18 cellular contexts compared by ENCODE assay signal in genomic region chr16:57106767-57107166, GRCh38. TPM values are rescaled to one million over a fixed set of nuclear protein-coding genes. Genes with fewer than 3 reads are reported as not detected.
DNase-seq lines count a peak whose midpoint lies in the region; ATAC-seq, FAIRE-seq and TF ChIP-seq lines count a peak whose summit lies in the region.
"Had no signal": no experiment of that assay in that cellular context is flagged by ENCODE, and none has a peak within 500 bp of the region (broad histone marks: within the 10 kb centered on the region; RNA-seq: fewer than 3 reads in every experiment).

No MANE protein-coding gene starts in this region.

- H3K79me2 ChIP-seq in SK-N-SH (ENCODE audit: insufficient read depth), result peaks cover 28% of the 10 kb centered on the region; the same call in 1 of the 2 replicates
- no peaks in the 10 kb centered on the region for H3K79me2 ChIP-seq in H1 (ENCODE audit: control insufficient read depth in 1 of 2, insufficient read depth in 2 of 2, low read length in 2 of 2)
- H3K79me2 ChIP-seq in osteoblast (ENCODE audit: insufficient read depth, low read length), result no peaks in the 10 kb centered on the region

- 89% methylated on average over 1 of the region's 2 CpGs for WGBS in SK-N-SH (ENCODE audit: low lambda C conversion rate)
- 100% methylated on average over 2 of the region's 2 CpGs; no CpG with 5 or more reads in 1 of the 2 experiments for WGBS in H1 (ENCODE audit: extremely low coverage in 1 of 2, insufficient coverage in 1 of 2, insufficient read length in 1 of 2, insufficient replicate concordance in 2 of 2, low coverage in 1 of 2, low lambda C conversion rate in 2 of 2, missing lambda C conversion rate in 1 of 2), 2 experiments

- TF ChIP-seq POLR2A in H1 (IDR thresholded peaks at IDR 0.05; ENCODE audit: control extremely low read depth in 1 of 2, low read depth in 2 of 2, low read length in 2 of 2), result no peak

- no peaks in the 10 kb centered on the region for H3K9me2 ChIP-seq in SK-N-SH

- peak overlapping the region; percentile 2 for H3K4ac ChIP-seq in H1 (replicated peaks; ENCODE audit: insufficient read length, low read depth, low read length)

- no peak overlapping the region for H2BK15ac ChIP-seq in H1 (ENCODE audit: low read length)

- H3K4me3 ChIP-seq in SK-N-SH (ENCODE audit: low read depth in 2 of 2, low read length in 1 of 2) (no peak overlapping the region), H1 (ENCODE audit: extremely low read depth in 1 of 4, insufficient read depth in 2 of 4, low read depth in 3 of 4, low read length in 4 of 4) (no peak overlapping the region), osteoblast (ENCODE audit: insufficient read depth, low read length) (no peak overlapping the region)
- H3K4me3 ChIP-seq: tibial nerve had no signal

- H3K27me3 ChIP-seq in SK-N-SH (ENCODE audit: insufficient read depth), result no peaks in the 10 kb centered on the region
- no peaks in the 10 kb centered on the region for H3K27me3 ChIP-seq in H1 (replicated peaks in 1 of 4; ENCODE audit: control insufficient read depth in 3 of 4, extremely low read depth in 1 of 4, insufficient read depth in 3 of 4, low read length in 3 of 4)
- H3K27me3 ChIP-seq in osteoblast (ENCODE audit: insufficient read depth, low read length), result no peaks in the 10 kb centered on the region
- H3K27me3 ChIP-seq: brain microvascular endothelial cell, tibial nerve had no signal

- TF ChIP-seq CTCF in SK-N-SH (IDR thresholded peaks at IDR 0.05) (no peak), H1 (IDR thresholded peaks at IDR 0.05; ENCODE audit: control extremely low read depth in 1 of 3, insufficient read depth in 1 of 3, low read depth in 1 of 3, low read length in 3 of 3) (no peak), osteoblast (IDR thresholded peaks at IDR 0.05; ENCODE audit: extremely low read depth, low read depth, low read length) (no peak)

- FAIRE-seq in RCC 7860 (lab: Jason Lieb, UNC), result no peak
- no peak for FAIRE-seq in H1 (lab: Jason Lieb, UNC)
- FAIRE-seq: A204.1, islet of Langerhans, TTC549 had no signal

- DNase-seq in SK-N-SH, result peak; percentile 65
- peak; percentile 50 for DNase-seq in RCC 7860 (ENCODE audit: low spot score)
- DNase-seq in H1 (ENCODE audit: low read depth in 1 of 2, low spot score in 2 of 2), result no peak
- peak; percentile 25 for DNase-seq in osteoblast (ENCODE audit: insufficient read length, low spot score, missing footprints)
- no peak for DNase-seq in cerebellum (ENCODE audit: low spot score)
- DNase-seq in AG20443 (ENCODE audit: low spot score), result no peak
- DNase-seq: brain microvascular endothelial cell; DND-41; effector CD4-positive, alpha-beta T cell; NCI-H187 treated with DMSO at 0.1 percent for 48 hours; NCI-H446 had no signal

- H4K20me1 ChIP-seq in SK-N-SH (ENCODE audit: insufficient read depth) (0 out of 2 replicates have a peak, but pooled peaks cover 2% of the 10 kb centered on the region), H1 (replicated peaks in 1 of 2; ENCODE audit: control insufficient read depth in 1 of 2, insufficient read depth in 2 of 2, low read length in 2 of 2) (no peaks in the 10 kb centered on the region), osteoblast (ENCODE audit: insufficient read depth, low read length) (peaks cover 5% of the 10 kb centered on the region)

- no peak overlapping the region for H3K23ac ChIP-seq in H1 (ENCODE audit: insufficient read length)

- H3K4me1 ChIP-seq in SK-N-SH (ENCODE audit: control insufficient read depth in 1 of 2, insufficient read depth in 2 of 2, low read depth in 1 of 2, low read length in 1 of 2), result peaks cover 0 to 16% of the 10 kb centered on the region in 2 experiments; a peak in 1 of 4 replicates
- peaks cover 3 to 13% (median 9%) of the 10 kb centered on the region in 4 experiments for H3K4me1 ChIP-seq in H1 (replicated peaks in 1 of 4; ENCODE audit: control insufficient read depth in 3 of 4, insufficient read depth in 4 of 4, low read length in 3 of 4)
- H3K4me1 ChIP-seq in osteoblast (ENCODE audit: insufficient read depth, low read length), result no peaks in the 10 kb centered on the region

- CTCF ChIA-PET in SK-N-SH (lab: Yijun Ruan, JAX) (interaction anchor here (1.0 to 8.6 kb wide), 3 partner anchors 10 to 193 kb away, joined by 3 to 67 read pairs (median 3); partner anchors contain the start of gene CPNE2), H1 (lab: Charles Lee; ENCODE audit: partially characterized antibody) (interaction anchor here (1.3 to 13.6 kb wide), 5 partner anchors 13 to 44 kb away, joined by 3 to 100 read pairs (median 5); partner anchors contain the start of gene CPNE2)

- H3K27ac ChIP-seq in SK-N-SH (ENCODE audit: low read depth in 2 of 2, low read length in 1 of 2), result no peak overlapping the region; a peak in 1 of 4 replicates
- H3K27ac ChIP-seq in H1 (ENCODE audit: low read depth, low read length), result no peak overlapping the region
- H3K27ac ChIP-seq in osteoblast (ENCODE audit: low read depth, low read length), result no peak overlapping the region
- H3K27ac ChIP-seq: brain microvascular endothelial cell had no signal

- no peak overlapping the region for H4K8ac ChIP-seq in H1 (ENCODE audit: extremely low read depth, insufficient read depth, low read length)

- POLR2A ChIA-PET in SK-N-SH (lab: Yijun Ruan, JAX), result no interaction called here
- POLR2A ChIA-PET in H1 (lab: Charles Lee; ENCODE audit: partially characterized antibody), result interaction anchor here (1.7 to 2.0 kb wide), 2 partner anchors 12 to 44 kb away, joined by 4 to 6 read pairs; no protein-coding TSS in a partner anchor

- H3K23me2 ChIP-seq in H1 (ENCODE audit: low read depth, low read length), result no peaks in the 10 kb centered on the region

- no peak overlapping the region; the same call in 1 of the 2 replicates for H3K18ac ChIP-seq in H1 (ENCODE audit: extremely low read depth, low read length)

- peaks cover 4% of the 10 kb centered on the region for H3F3A ChIP-seq in SK-N-SH (replicated peaks; ENCODE audit: insufficient read depth)

- no peak overlapping the region for H4K5ac ChIP-seq in H1 (ENCODE audit: insufficient read length, low read depth, low read length)

- ATAC-seq in SK-N-SH treated with all-trans-retinoic acid at 6 μM for 48 hours (no peak), GM19328 (IDR thresholded peaks at IDR 0.05; ENCODE audit: unreplicated experiment) (no peak)
- ATAC-seq: stimulated activated memory B cell treated with anti-CD40 and anti-IgM and Interleukin-4, amounts not matched to agents 10 μg/mL and 1 μg/mL and 100 μg/mL, for 72 hours had no signal

- TF ChIP-seq RAD21 in SK-N-SH (IDR thresholded peaks at IDR 0.05; ENCODE audit: low read length), result no peak
- no peak for TF ChIP-seq RAD21 in H1 (IDR thresholded peaks at IDR 0.05 in 1 of 2, conservative IDR thresholded peaks at IDR 0.05 in 1 of 2; ENCODE audit: low read depth in 2 of 2, low read length in 2 of 2)

- no peak overlapping the region for H2AK5ac ChIP-seq in H1 (ENCODE audit: low read depth, low read length)

- H3K4me2 ChIP-seq in SK-N-SH (no peak overlapping the region), H1 (ENCODE audit: insufficient read depth in 1 of 2, low read depth in 2 of 2, low read length in 2 of 2) (no peak overlapping the region), osteoblast (ENCODE audit: insufficient read depth, low read length) (no peak overlapping the region)

- H2BK20ac ChIP-seq in H1 (ENCODE audit: low read length), result no peak overlapping the region

- H3K36me3 ChIP-seq in SK-N-SH (replicated peaks in 1 of 2; ENCODE audit: control insufficient read depth in 1 of 2, insufficient read depth in 2 of 2, low read length in 1 of 2), result no peaks in the 10 kb centered on the region
- no peaks in the 10 kb centered on the region for H3K36me3 ChIP-seq in H1 (ENCODE audit: control insufficient read depth in 2 of 4, insufficient read depth in 4 of 4, low read length in 3 of 4)
- H3K36me3 ChIP-seq in osteoblast (ENCODE audit: insufficient read depth, low read length), result no peaks in the 10 kb centered on the region
- H3K36me3 ChIP-seq: brain microvascular endothelial cell had no signal

- no peak overlapping the region for H3K14ac ChIP-seq in H1 (ENCODE audit: insufficient read length)

- H2AFZ ChIP-seq in SK-N-SH (ENCODE audit: low read depth), result no peak overlapping the region
- no peak overlapping the region for H2AFZ ChIP-seq in H1 (ENCODE audit: low read length)
- H2AFZ ChIP-seq in osteoblast (ENCODE audit: low read length), result no peak overlapping the region

- no peak overlapping the region for H2BK120ac ChIP-seq in H1 (replicated peaks; ENCODE audit: low read depth, low read length)

- H3K79me1 ChIP-seq in H1 (ENCODE audit: low read depth, low read length), result peaks cover 5% of the 10 kb centered on the region; the same call in 1 of the 2 replicates

- H3K9me3 ChIP-seq in SK-N-SH (no peaks in the 10 kb centered on the region), H1 (ENCODE audit: insufficient read depth in 2 of 2, low read depth in 1 of 2, low read length in 1 of 2) (no peaks in the 10 kb centered on the region), osteoblast (ENCODE audit: low read depth, low read length) (no peaks in the 10 kb centered on the region)
- H3K9me3 ChIP-seq: tibial nerve had no signal

- no peak overlapping the region for H3K56ac ChIP-seq in H1 (replicated peaks; ENCODE audit: insufficient read length, low read depth, low read length)

- TF ChIP-seq EP300 in SK-N-SH (IDR thresholded peaks at IDR 0.05; ENCODE audit: borderline replicate concordance in 1 of 2, low read depth in 1 of 2, low read length in 1 of 2) (no peak), H1 (IDR thresholded peaks at IDR 0.05; ENCODE audit: borderline replicate concordance in 1 of 2, low read depth in 2 of 2, low read length in 2 of 2) (no peak)

- H2BK5ac ChIP-seq in H1 (ENCODE audit: low read depth, low read length), result peak overlapping the region; percentile 52; the same call in 1 of the 2 replicates

- H3K9ac ChIP-seq in SK-N-SH, result no peak overlapping the region
- H3K9ac ChIP-seq in H1 (replicated peaks in 1 of 4; ENCODE audit: extremely low read depth in 1 of 4, low read depth in 3 of 4, low read length in 3 of 4), result no peak overlapping the region

- 0 out of 2 replicates have a peak overlapping the region, but pooled peaks have one; percentile 27 for H2BK12ac ChIP-seq in H1 (ENCODE audit: low read depth, low read length)

- H4K91ac ChIP-seq in H1 (replicated peaks; ENCODE audit: insufficient read length, low read length), result no peak overlapping the region

RNA-seq across cellular contexts. Expression of gene CPNE2, which starts 14.4 kb away (rescaled TPM):
- polyA plus RNA-seq in SK-N-SH (2012; rRNA removed) (63.8 and 73.0 TPM in 2 replicates), H1 (2011; rRNA removed) (38.0 and 39.5 TPM in 2 replicates)
- 34.3 and 56.3 TPM in 2 replicates for polyA plus RNA-seq in SK-N-SH (2012; cell fraction: cytosol; rRNA removed)
- polyA plus RNA-seq in SK-N-SH (2012; cell fraction: nucleus; rRNA removed), result 34.7 and 38.7 TPM in 2 replicates
- 10.6 and 11.6 TPM in 2 replicates for total RNA-seq in H1 (2021; fragmentation: NEBNext Ultra II Directional; extraction: Animal tissue kit (Norgen Biotek cat#: 25700))
- 23.2 TPM for polyA plus RNA-seq in H1 (2011; cell fraction: cytosol; rRNA removed)
- polyA plus RNA-seq in H1 (2011; cell fraction: nucleus; rRNA removed), result 22.3 TPM
- 11.1 to 18.8 TPM (median 16.3 TPM) in 4 replicates for polyA plus RNA-seq in H1 (2012, experiment 1 of 2)
- 20.5 TPM for polyA plus RNA-seq in H1 (2012, experiment 2 of 2)
- polyA plus RNA-seq in H1 (2013, experiment 1 of 2), result 26.2 TPM
- 24.6 TPM for polyA plus RNA-seq in H1 (2013, experiment 2 of 2)
- 16.1 and 18.7 TPM in 2 replicates for polyA minus RNA-seq in H1 (2011; rRNA and poly(A)+ RNA removed)
- 11.2 TPM for polyA minus RNA-seq in H1 (2011; cell fraction: cytosol; rRNA and poly(A)+ RNA removed)
- polyA minus RNA-seq in H1 (2011; cell fraction: nucleus; rRNA and poly(A)+ RNA removed), result 9.8 TPM
- total RNA-seq in osteoblast (11.6 and 15.3 TPM in 2 replicates), cerebellum (42.8 TPM)

Comparison
In these comparisons a context has a peak if more than half of its experiments do, and no peak if none do; other contexts are left out.
1. DNase-seq: peak in SK-N-SH (single experiment), RCC 7860 (single experiment) and osteoblast (single experiment); none in H1 (0 of 2), cerebellum (single experiment) and AG20443 (single experiment).